ENCODE assay signal across 1 cellular context in genomic region chr4:72366601-72367000, GRCh38.
TF ChIP-seq lines count a peak whose summit lies in the region.

No MANE protein-coding gene starts in this region.

TF ChIP-seq in K562, 482 proteins besides CTCF, POLR2A, EP300 and RAD21:
- TF ChIP-seq THAP12 (CRISPR knock-in tag; IDR thresholded peaks at IDR 0.05) (no peak), SETDB1 (IDR thresholded peaks at IDR 0.05; ENCODE audit: low read length) (no peak)
- TF ChIP-seq, protein P1, sequence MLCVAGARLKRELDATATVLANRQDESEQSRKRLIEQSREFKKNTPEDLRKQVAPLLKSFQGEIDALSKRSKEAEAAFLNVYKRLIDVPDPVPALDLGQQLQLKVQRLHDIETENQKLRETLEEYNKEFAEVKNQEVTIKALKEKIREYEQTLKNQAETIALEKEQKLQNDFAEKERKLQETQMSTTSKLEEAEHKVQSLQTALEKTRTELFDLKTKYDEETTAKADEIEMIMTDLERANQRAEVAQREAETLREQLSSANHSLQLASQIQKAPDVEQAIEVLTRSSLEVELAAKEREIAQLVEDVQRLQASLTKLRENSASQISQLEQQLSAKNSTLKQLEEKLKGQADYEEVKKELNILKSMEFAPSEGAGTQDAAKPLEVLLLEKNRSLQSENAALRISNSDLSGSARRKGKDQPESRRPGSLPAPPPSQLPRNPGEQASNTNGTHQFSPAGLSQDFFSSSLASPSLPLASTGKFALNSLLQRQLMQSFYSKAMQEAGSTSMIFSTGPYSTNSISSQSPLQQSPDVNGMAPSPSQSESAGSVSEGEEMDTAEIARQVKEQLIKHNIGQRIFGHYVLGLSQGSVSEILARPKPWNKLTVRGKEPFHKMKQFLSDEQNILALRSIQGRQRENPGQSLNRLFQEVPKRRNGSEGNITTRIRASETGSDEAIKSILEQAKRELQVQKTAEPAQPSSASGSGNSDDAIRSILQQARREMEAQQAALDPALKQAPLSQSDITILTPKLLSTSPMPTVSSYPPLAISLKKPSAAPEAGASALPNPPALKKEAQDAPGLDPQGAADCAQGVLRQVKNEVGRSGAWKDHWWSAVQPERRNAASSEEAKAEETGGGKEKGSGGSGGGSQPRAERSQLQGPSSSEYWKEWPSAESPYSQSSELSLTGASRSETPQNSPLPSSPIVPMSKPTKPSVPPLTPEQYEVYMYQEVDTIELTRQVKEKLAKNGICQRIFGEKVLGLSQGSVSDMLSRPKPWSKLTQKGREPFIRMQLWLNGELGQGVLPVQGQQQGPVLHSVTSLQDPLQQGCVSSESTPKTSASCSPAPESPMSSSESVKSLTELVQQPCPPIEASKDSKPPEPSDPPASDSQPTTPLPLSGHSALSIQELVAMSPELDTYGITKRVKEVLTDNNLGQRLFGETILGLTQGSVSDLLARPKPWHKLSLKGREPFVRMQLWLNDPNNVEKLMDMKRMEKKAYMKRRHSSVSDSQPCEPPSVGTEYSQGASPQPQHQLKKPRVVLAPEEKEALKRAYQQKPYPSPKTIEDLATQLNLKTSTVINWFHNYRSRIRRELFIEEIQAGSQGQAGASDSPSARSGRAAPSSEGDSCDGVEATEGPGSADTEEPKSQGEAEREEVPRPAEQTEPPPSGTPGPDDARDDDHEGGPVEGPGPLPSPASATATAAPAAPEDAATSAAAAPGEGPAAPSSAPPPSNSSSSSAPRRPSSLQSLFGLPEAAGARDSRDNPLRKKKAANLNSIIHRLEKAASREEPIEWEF (CRISPR knock-in tag; IDR thresholded peaks at IDR 0.05), result no peak
